Comparison of ENCODE assay signal across 1 cellular context in the genomic region with DNA sequence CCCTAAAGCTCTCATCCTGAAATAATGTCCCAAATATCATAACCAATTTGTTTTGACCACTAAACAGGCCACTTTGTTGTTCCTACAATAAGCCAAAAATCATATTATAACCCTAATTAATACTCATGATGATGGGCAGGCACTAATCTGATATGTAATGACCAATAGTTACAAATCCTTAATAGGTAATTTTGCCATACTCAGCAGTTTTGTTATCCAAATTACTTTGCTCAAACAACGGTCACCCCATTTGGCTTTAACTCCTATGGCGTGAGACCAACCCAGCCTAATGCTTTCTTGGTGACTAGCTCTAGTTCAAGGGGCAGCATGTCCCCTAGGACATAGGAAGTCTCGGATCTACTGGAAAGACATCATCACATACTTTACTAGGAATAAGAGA.
TF ChIP-seq lines count a peak whose summit lies in the region.

No MANE protein-coding gene starts in this region.

TF ChIP-seq in HCT116, 20 proteins besides CTCF, POLR2A, EP300 and RAD21 (continued from another document):
- TF ChIP-seq, protein P1, sequence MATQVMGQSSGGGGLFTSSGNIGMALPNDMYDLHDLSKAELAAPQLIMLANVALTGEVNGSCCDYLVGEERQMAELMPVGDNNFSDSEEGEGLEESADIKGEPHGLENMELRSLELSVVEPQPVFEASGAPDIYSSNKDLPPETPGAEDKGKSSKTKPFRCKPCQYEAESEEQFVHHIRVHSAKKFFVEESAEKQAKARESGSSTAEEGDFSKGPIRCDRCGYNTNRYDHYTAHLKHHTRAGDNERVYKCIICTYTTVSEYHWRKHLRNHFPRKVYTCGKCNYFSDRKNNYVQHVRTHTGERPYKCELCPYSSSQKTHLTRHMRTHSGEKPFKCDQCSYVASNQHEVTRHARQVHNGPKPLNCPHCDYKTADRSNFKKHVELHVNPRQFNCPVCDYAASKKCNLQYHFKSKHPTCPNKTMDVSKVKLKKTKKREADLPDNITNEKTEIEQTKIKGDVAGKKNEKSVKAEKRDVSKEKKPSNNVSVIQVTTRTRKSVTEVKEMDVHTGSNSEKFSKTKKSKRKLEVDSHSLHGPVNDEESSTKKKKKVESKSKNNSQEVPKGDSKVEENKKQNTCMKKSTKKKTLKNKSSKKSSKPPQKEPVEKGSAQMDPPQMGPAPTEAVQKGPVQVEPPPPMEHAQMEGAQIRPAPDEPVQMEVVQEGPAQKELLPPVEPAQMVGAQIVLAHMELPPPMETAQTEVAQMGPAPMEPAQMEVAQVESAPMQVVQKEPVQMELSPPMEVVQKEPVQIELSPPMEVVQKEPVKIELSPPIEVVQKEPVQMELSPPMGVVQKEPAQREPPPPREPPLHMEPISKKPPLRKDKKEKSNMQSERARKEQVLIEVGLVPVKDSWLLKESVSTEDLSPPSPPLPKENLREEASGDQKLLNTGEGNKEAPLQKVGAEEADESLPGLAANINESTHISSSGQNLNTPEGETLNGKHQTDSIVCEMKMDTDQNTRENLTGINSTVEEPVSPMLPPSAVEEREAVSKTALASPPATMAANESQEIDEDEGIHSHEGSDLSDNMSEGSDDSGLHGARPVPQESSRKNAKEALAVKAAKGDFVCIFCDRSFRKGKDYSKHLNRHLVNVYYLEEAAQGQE (IDR thresholded peaks at IDR 0.05; ENCODE audit: low read depth) = no peak
- TF ChIP-seq EZH2 (IDR thresholded peaks at IDR 0.05) (no peak), TCF7L2 (IDR thresholded peaks at IDR 0.05; ENCODE audit: borderline replicate concordance, extremely low read depth, insufficient read depth, insufficient read length) (no peak), JUND (IDR thresholded peaks at IDR 0.05) (no peak), SP1 (IDR thresholded peaks at IDR 0.05; ENCODE audit: low read depth) (no peak), EZH2phosphoT487 (IDR thresholded peaks at IDR 0.05; ENCODE audit: borderline replicate concordance) (no peak), YY1 (IDR thresholded peaks at IDR 0.05; ENCODE audit: extremely low read depth, insufficient replicate concordance, low read depth, low read length) (no peak)
- TF ChIP-seq, protein P2, sequence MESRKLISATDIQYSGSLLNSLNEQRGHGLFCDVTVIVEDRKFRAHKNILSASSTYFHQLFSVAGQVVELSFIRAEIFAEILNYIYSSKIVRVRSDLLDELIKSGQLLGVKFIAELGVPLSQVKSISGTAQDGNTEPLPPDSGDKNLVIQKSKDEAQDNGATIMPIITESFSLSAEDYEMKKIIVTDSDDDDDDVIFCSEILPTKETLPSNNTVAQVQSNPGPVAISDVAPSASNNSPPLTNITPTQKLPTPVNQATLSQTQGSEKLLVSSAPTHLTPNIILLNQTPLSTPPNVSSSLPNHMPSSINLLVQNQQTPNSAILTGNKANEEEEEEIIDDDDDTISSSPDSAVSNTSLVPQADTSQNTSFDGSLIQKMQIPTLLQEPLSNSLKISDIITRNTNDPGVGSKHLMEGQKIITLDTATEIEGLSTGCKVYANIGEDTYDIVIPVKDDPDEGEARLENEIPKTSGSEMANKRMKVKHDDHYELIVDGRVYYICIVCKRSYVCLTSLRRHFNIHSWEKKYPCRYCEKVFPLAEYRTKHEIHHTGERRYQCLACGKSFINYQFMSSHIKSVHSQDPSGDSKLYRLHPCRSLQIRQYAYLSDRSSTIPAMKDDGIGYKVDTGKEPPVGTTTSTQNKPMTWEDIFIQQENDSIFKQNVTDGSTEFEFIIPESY (IDR thresholded peaks at IDR 0.05; ENCODE audit: extremely low read depth, insufficient replicate concordance, low read length) = no peak
